Comparison of ENCODE assay signal across 9 cellular contexts in the genomic region with DNA sequence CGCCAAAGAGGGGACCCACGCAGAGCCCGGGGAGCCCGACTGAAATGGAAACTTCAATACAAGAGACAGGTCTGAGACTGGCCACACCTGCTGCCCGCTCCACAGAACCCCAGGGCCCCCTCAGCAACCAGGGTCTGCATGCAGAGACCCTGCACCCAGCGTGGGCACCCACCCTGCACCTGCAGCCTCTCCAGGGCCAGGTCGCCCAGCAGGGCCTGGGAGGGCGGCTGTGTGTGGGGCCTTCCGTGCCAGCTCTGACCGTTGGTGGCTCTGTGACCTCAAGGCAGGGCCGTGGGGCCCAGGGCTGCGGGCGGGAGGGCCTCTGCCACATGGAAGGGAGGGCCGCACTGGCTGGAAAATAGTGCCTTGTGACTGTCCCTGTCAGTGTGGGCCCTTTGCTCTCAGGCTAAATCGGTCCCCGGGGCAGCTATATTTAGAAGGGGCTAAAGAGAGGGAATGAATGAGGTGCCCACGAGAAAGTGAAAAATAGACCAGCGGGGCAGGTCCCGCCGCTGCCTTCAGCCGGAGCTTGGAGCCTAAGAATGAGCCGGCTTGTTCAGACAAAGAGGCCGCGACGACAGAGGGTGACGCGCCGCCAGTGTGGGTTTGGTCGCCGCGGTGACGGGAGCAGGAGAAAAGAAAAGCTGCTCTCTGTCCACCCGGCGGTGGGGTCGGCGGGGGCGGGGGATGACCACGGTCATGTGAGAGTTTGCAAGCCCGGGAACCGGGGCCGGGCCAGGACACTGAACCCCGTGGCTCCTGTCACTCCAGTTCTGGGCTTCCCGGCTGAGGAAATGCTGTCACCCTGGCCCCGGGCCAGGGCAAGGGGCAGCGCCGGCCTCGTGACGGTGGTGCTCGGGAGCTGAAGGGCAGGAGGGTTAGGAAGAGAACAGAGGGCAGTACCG.
A peak's percentile ranks its signal among the peaks of the same experiment; 100 is the strongest.
DNase-seq lines count a peak whose midpoint lies in the region; ATAC-seq and TF ChIP-seq lines count a peak whose summit lies in the region.
"Had no signal": no experiment of that assay in that cellular context is flagged by ENCODE, and none has a peak within 500 bp of the region (broad histone marks: within the 10 kb centered on the region; RNA-seq: fewer than 3 reads in every experiment).

No MANE protein-coding gene starts in this region.

- H3K9ac ChIP-seq in SU-DHL-6 (ENCODE audit: low read length) = no peak overlapping the region

- peak; percentile 70 for ATAC-seq in Right ventricle myocardium superior (ENCODE audit: poor library complexity)
- no peak for ATAC-seq in HG03196 (IDR thresholded peaks at IDR 0.05; ENCODE audit: unreplicated experiment)
- ATAC-seq in GM19395 (IDR thresholded peaks at IDR 0.05; ENCODE audit: unreplicated experiment) = no peak
- ATAC-seq in HG02678 (IDR thresholded peaks at IDR 0.05; ENCODE audit: unreplicated experiment) = no peak

- H3K9me2 ChIP-seq in SU-DHL-6 (replicated peaks; ENCODE audit: insufficient read depth, low read length) = no peaks in the 10 kb centered on the region

- H3K27me3 Mint-ChIP-seq in CD14-positive monocyte (ENCODE audit: low read depth in 3 of 3) = peaks cover 5 to 7% (median 6%) of the 10 kb centered on the region in 3 donors

- no peaks in the 10 kb centered on the region for H3K36me3 ChIP-seq in SU-DHL-6 (ENCODE audit: low read length)
- no peaks in the 10 kb centered on the region for H3K36me3 ChIP-seq in A673 (ENCODE audit: insufficient read depth, low read length, poor library complexity, severe bottlenecking)

- intact Hi-C loops in CD14-positive monocyte (cut with micrococcal nuclease) = loop anchor here (5.0 kb wide), 2 partner anchors 69 to 81 kb away; a partner anchor contains a TSS
- intact Hi-C loops in Right ventricle myocardium superior (cut with DNase I) = no loop called here
- intact Hi-C loops in A673 (cut with micrococcal nuclease; ENCODE audit: unreplicated experiment) = no loop called here

- H3K27me3 ChIP-seq in SU-DHL-6 (ENCODE audit: low read length) (no peaks in the 10 kb centered on the region), A673 (replicated peaks; ENCODE audit: insufficient read depth, low read depth, low read length, poor library complexity) (no peaks in the 10 kb centered on the region)

- peak overlapping the region; percentile 25 for H3K4me2 ChIP-seq in SU-DHL-6 (ENCODE audit: low read depth, low read length, poor library complexity, severe bottlenecking)

- H3F3A ChIP-seq in SU-DHL-6 (ENCODE audit: insufficient read depth) = no peaks in the 10 kb centered on the region

- H3K4me3 ChIP-seq in SU-DHL-6 (ENCODE audit: insufficient read depth, low read length, poor library complexity, severe bottlenecking) (no peak overlapping the region), A673 (ENCODE audit: low read depth, low read length, poor library complexity, severe bottlenecking) (no peak overlapping the region)

- H3K4me1 Mint-ChIP-seq in CD14-positive monocyte = peaks cover 56% of the 10 kb centered on the region

- BruUV-seq in A673 (replicated peaks; lab: Mats Ljungman, UMichigan) = no TSS peak

- no peaks in the 10 kb centered on the region for H3K36me3 Mint-ChIP-seq in CD14-positive monocyte

- H2AFZ ChIP-seq in SU-DHL-6 (ENCODE audit: low read depth, low read length, severe bottlenecking) = no peak overlapping the region

- TF ChIP-seq CTCF in CD14-positive monocyte (IDR thresholded peaks at IDR 0.05) (no peak), SU-DHL-6 (IDR thresholded peaks at IDR 0.05; ENCODE audit: insufficient read depth, low read length, poor library complexity, severe bottlenecking) (no peak), A673 (conservative IDR thresholded peaks at IDR 0.05; ENCODE audit: low read depth, low read length) (no peak)

- POLR2A ChIA-PET in A673 (lab: Charles Lee; ENCODE audit: low non-redundant PET) = no interaction called here

- H3K27ac ChIP-seq in SU-DHL-6 (ENCODE audit: low read depth, low read length) (peak overlapping the region; percentile 55), A673 (ENCODE audit: low read depth, low read length, poor library complexity, severe bottlenecking) (no peak overlapping the region)

- no peaks in the 10 kb centered on the region for H3K79me2 ChIP-seq in SU-DHL-6 (ENCODE audit: insufficient read depth, low read length)

- peaks cover 0 to 4% (median 0%) of the 10 kb centered on the region in 7 donors for H3K9me3 Mint-ChIP-seq in CD14-positive monocyte

- peak overlapping the region; percentile 4 to 62 for H3K4me3 Mint-ChIP-seq in CD14-positive monocyte

- no peaks in the 10 kb centered on the region for H4K20me1 ChIP-seq in SU-DHL-6 (ENCODE audit: low read depth, low read length)

- H3K9me3 ChIP-seq in SU-DHL-6 (ENCODE audit: insufficient read depth, low read length) (no peaks in the 10 kb centered on the region), A673 (ENCODE audit: low read depth, low read length, poor library complexity, severe bottlenecking) (no peaks in the 10 kb centered on the region)

- DNase-seq in CD14-positive monocyte (ENCODE audit: low spot score) (peak; percentile 91), Right ventricle myocardium superior (peak; percentile 91), nucleus accumbens (lab: John Stamatoyannopoulos, UW) (peak; percentile 35 to 98 (median 87)), A673 (ENCODE audit: low spot score) (no peak)
- DNase-seq: DMS79 treated with DMSO at 0.1 percent for 48 hours had no signal

- CTCF ChIA-PET in A673 (lab: Charles Lee) = no interaction called here

- peaks cover 31% of the 10 kb centered on the region for H3K4me1 ChIP-seq in A673 (ENCODE audit: insufficient read depth, low read length, poor library complexity, severe bottlenecking)

- peak overlapping the region in 6 of 7 donors; percentile 83 to 93 (median 88) for H3K27ac Mint-ChIP-seq in CD14-positive monocyte

Comparison
In these comparisons a context has a peak if more than half of its experiments do, and no peak if none do; other contexts are left out.
1. intact Hi-C loops: an anchor here in CD14-positive monocyte (5.0 kb wide); none called in Right ventricle myocardium superior and A673.